Comparison of ENCODE assay signal across 1 cellular context in genomic region chr12:76064904-76065303, GRCh38.
TF ChIP-seq lines count a peak whose summit lies in the region.

No MANE protein-coding gene starts in this region.

TF ChIP-seq in GM23338, 12 proteins besides CTCF, POLR2A, EP300 and RAD21:
- TF ChIP-seq ZNF462 (CRISPR knock-in tag; IDR thresholded peaks at IDR 0.05) (no peak), REST (IDR thresholded peaks at IDR 0.05; ENCODE audit: unreplicated experiment) (no peak), EZH2 (IDR thresholded peaks at IDR 0.05; ENCODE audit: low read depth, unreplicated experiment) (no peak), CREB1 (CRISPR knock-in tag; IDR thresholded peaks at IDR 0.05; ENCODE audit: low read depth) (no peak), POLR2AphosphoS5 (IDR thresholded peaks at IDR 0.05; ENCODE audit: low read depth) (no peak), ETS1 (IDR thresholded peaks at IDR 0.05) (no peak)
TF ChIP-seq in GM23338: peak in this region for 0.
